In genomic region chr22:41204992-41205900, GRCh38 we compare ENCODE assay signal across 8 cellular contexts. TPM values are rescaled to one million over a fixed set of nuclear protein-coding genes. Genes with fewer than 3 reads are reported as not detected.
DNase-seq lines count a peak whose midpoint lies in the region; ATAC-seq and TF ChIP-seq lines count a peak whose summit lies in the region.

L3MBTL2 (plus strand) TSS chr22:41205312; CDS start chr22:41205363, 51 bp downstream.

- H3K4me1 ChIP-seq in ovary (ENCODE audit: insufficient read depth) (peaks cover 6% of the 10 kb centered on the region), thyroid gland (peaks cover 4 to 7% of the 10 kb centered on the region in 2 donors)

- 1 to 2% (median 2%) methylated on average over 44 to 47 of the region's 47 CpGs for WGBS in ovary, 3 donors
- WGBS in thyroid gland, 2 donors = 2 to 3% methylated on average over 20 to 46 of the region's 47 CpGs

- no peak for TF ChIP-seq EP300 in ovary (IDR thresholded peaks at IDR 0.05)

- no peak for TF ChIP-seq CTCF in GM12864 (IDR thresholded peaks at IDR 0.05; ENCODE audit: low read depth, low read length, missing control alignments)
- TF ChIP-seq CTCF in ovary (IDR thresholded peaks at IDR 0.05) = no peak
- TF ChIP-seq CTCF in thyroid gland (IDR thresholded peaks at IDR 0.05) = no peak

- H3K36me3 ChIP-seq in ovary = no peaks in the 10 kb centered on the region
- no peaks in the 10 kb centered on the region for H3K36me3 ChIP-seq in thyroid gland

- H3K27ac ChIP-seq in ovary = peak within 1 kb of the TSS in 1 of 2 donors; percentile 60
- H3K27ac ChIP-seq in thyroid gland = peak within 1 kb of the TSS in 1 of 3 donors; percentile 69

- TF ChIP-seq POLR2A in ovary (IDR thresholded peaks at IDR 0.05) = peak; percentile 52
- TF ChIP-seq POLR2A in thyroid gland (IDR thresholded peaks at IDR 0.05) = peak in 1 of 2 donors; percentile 50

- H3K9me3 ChIP-seq in ovary (no peaks in the 10 kb centered on the region), thyroid gland (no peaks in the 10 kb centered on the region)

- DNase-seq in GM12864 (ENCODE audit: low read depth) (peak; percentile 88), NCI-H1417 (lab: John Stamatoyannopoulos, UW) (peak; percentile 93 to 98 (median 95)), SW 1271 (lab: John Stamatoyannopoulos, UW) (peak; percentile 89 to 91), Right ventricle myocardium inferior (ENCODE audit: missing footprints) (peak; percentile 100), ovary (peak; percentile 97 to 98 (median 97)), thyroid gland (peak; percentile 97)
- DNase-seq in activated naive CD8-positive, alpha-beta T cell treated with anti-CD3 and anti-CD28 coated beads, Interleukin-2, amount 50 U/mL, for 16 hours (ENCODE audit: low read depth, low spot score) = peak; percentile 99

- intact Hi-C loops in Right ventricle myocardium inferior (cut with DNase I) (no loop called here), ovary (cut with DNase I) (no loop called here), thyroid gland (cut with DNase I) (no loop called here)

- H3K27me3 ChIP-seq in ovary (no peaks in the 10 kb centered on the region), thyroid gland (no peaks in the 10 kb centered on the region)

- peak; percentile 98 for ATAC-seq in HG02759 (IDR thresholded peaks at IDR 0.05; ENCODE audit: unreplicated experiment)
- peak; percentile 99 for ATAC-seq in Right ventricle myocardium inferior

- peak within 1 kb of the TSS; percentile 59 for H3K4me3 ChIP-seq in GM12864 (ENCODE audit: low read depth, low read length)
- peak within 1 kb of the TSS; percentile 82 for H3K4me3 ChIP-seq in ovary
- H3K4me3 ChIP-seq in thyroid gland (replicated peaks in 1 of 3) = peak within 1 kb of the TSS; percentile 69 to 91 (median 70)

RNA-seq across cellular contexts. Expression of gene L3MBTL2, which starts in this region (rescaled TPM):
- 15.7 TPM for total RNA-seq in Right ventricle myocardium inferior
- 10 to 100 TPM in 6 of 7 donors, 1 to 10 TPM in 1; 8.9 to 32.1 (median 25.6) TPM for total RNA-seq in ovary
- 10 to 100 TPM; 14.8 to 20.7 TPM for polyA plus RNA-seq in ovary
- 10 to 100 TPM; 17.2 to 29.2 (median 20.7) TPM for total RNA-seq in thyroid gland
